Comparison of ENCODE assay signal across 32 cellular contexts in the genomic region with DNA sequence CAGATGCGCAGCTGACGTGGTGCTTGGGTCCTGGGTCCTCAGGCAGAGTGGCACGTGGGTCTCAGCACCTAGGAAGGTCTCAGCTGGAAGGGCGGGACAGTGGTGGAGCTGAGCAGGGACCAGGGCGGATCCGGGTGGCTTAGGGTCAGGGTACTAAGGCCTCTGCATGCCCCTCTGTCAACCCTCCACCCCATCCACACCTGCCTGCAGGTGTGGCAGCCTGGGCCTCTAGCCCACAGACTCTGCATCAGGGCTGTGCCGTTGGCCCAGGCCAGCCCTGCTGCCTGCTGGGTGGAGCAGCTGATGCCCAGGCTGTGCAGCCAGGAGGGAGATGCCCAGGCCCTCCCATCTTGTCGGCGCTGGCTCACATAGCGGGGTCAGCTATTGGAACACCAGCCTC. TPM values are rescaled to one million over a fixed set of nuclear protein-coding genes. Genes with fewer than 3 reads are reported as not detected.
"Had no signal": no experiment of that assay in that cellular context is flagged by ENCODE, and none has a peak within 500 bp of the region (broad histone marks: within the 10 kb centered on the region; RNA-seq: fewer than 3 reads in every experiment).

No MANE protein-coding gene starts in this region.

- H3K27ac ChIP-seq: esophagus muscularis mucosa, neutrophil, ovary, prostate gland, suprapubic skin, tibial artery had no signal

- DNase-seq: activated CD4-positive, alpha-beta T cell treated with anti-CD3 and anti-CD28 coated beads, Interleukin-2, amount 50 U/mL, for 1 hour; activated CD8-positive, alpha-beta T cell treated with anti-CD3 and anti-CD28 coated beads for 36 hours; activated naive CD4-positive, alpha-beta T cell treated with Interleukin-2 at 50 U/mL for 16 hours; activated naive CD8-positive, alpha-beta T cell treated with anti-CD3 and anti-CD28 coated beads, Interleukin-2, amount 10 ng/mL, durations not matched to agents 7 days and 5 days; activated T-cell treated with anti-CD3 and anti-CD28 coated beads, Interleukin-2, amount 50 U/mL, for 48 hours; central memory CD4-positive, alpha-beta T cell; foreskin melanocyte; islet precursor cell; left cardiac atrium; mesendoderm; retina; SK-N-SH; stimulated activated CD4-positive, alpha-beta T cell treated with anti-CD3 and anti-CD28 coated beads, Interleukin-15, amount 100 ng/mL, for 24 hours; stimulated activated CD4-positive, alpha-beta T cell treated with anti-CD3 and anti-CD28 coated beads, Interleukin-2, amount 100 ng/mL, for 24 hours; stimulated activated naive CD4-positive, alpha-beta T cell; SW 1271; T-helper 2 cell had no signal

- ATAC-seq: activated CD8-positive, alpha-beta T cell treated with anti-CD3 and anti-CD28 coated beads for 36 hours; left cardiac atrium; WTC11 had no signal

- H3K9me3 Mint-ChIP-seq: activated CD8-positive, alpha-beta T cell treated with anti-CD3 and anti-CD28 coated beads for 36 hours; nephron had no signal

- H3K36me3 Mint-ChIP-seq: activated naive CD8-positive, alpha-beta T cell treated with anti-CD3 and anti-CD28 coated beads, Interleukin-2, amount 10 ng/mL, durations not matched to agents 7 days and 5 days had no signal

- H3K27ac Mint-ChIP-seq: activated CD8-positive, alpha-beta T cell treated with anti-CD3 and anti-CD28 coated beads for 36 hours; activated naive CD8-positive, alpha-beta T cell treated with anti-CD3 and anti-CD28 coated beads, Interleukin-2, amount 10 ng/mL, durations not matched to agents 7 days and 5 days; activated T-helper 2 cell treated with anti-CD3 and anti-CD28 coated beads, Interferon-gamma antibody, Interleukin-2, Interleukin-4, amounts not matched to agents 10 μg/mL and 5 μg/mL and 100 μg/mL, durations not matched to agents 14 hours and 24 hours and 36 hours; dendritic cell treated with granulocyte-macrophage colony-stimulating factor and Interleukin-4, amounts not matched to agents 40 ng/mL and 50 ng/mL, for 4 days; nephron; WTC11 had no signal

- H3K4me1 ChIP-seq: esophagus muscularis mucosa, prostate gland, suprapubic skin, tibial artery had no signal

- H3K27me3 ChIP-seq: neutrophil, ovary had no signal

- H3K36me3 ChIP-seq: esophagus muscularis mucosa, neutrophil, ovary, prostate gland, suprapubic skin, tibial artery had no signal

- H3K9me3 ChIP-seq: esophagus muscularis mucosa, neutrophil, ovary, prostate gland, SK-N-SH, suprapubic skin, tibial artery had no signal

- H3K4me3 ChIP-seq: esophagus muscularis mucosa, lung, ovary, prostate gland, smooth muscle cell, suprapubic skin, tibial artery had no signal

RNA-seq across cellular contexts. Expression of gene OTOS, which starts 24.6 kb away (rescaled TPM):
- total RNA-seq: activated CD8-positive, alpha-beta T cell treated with anti-CD3 and anti-CD28 coated beads for 36 hours; activated naive CD8-positive, alpha-beta T cell treated with anti-CD3 and anti-CD28 coated beads, Interleukin-2, amount 10 ng/mL, durations not matched to agents 7 days and 5 days; activated T-helper 2 cell treated with anti-CD3 and anti-CD28 coated beads, Interferon-gamma antibody, Interleukin-2, Interleukin-4, amounts not matched to agents 10 μg/mL and 5 μg/mL and 100 μg/mL, durations not matched to agents 14 hours and 24 hours and 36 hours; esophagus muscularis mucosa; glomerular endothelial cell; left cardiac atrium; lung; mononuclear cell; ovary; prostate gland; smooth muscle cell; suprapubic skin; ureter; WTC11 had no signal
